In genomic region chr2:54308186-54308585, GRCh38 we compare ENCODE assay signal across 33 cellular contexts. TPM values are rescaled to one million over a fixed set of nuclear protein-coding genes. Genes with fewer than 3 reads are reported as not detected.
"Had no signal": no experiment of that assay in that cellular context is flagged by ENCODE, and none has a peak within 500 bp of the region (broad histone marks: within the 10 kb centered on the region; RNA-seq: fewer than 3 reads in every experiment).

No MANE protein-coding gene starts in this region.

- DNase-seq: activated CD4-positive, alpha-beta T cell treated with anti-CD3 and anti-CD28 coated beads for 36 hours; activated CD4-positive, CD25-positive, alpha-beta regulatory T cell; activated CD8-positive, alpha-beta memory T cell treated with anti-CD3 and anti-CD28 coated beads, Interleukin-2, amount 10 ng/mL, durations not matched to agents 7 days and 5 days; activated CD8-positive, alpha-beta T cell treated with anti-CD3 and anti-CD28 coated beads, Interleukin-2, amount 10 ng/mL, durations not matched to agents 7 days and 5 days; activated T-cell treated with anti-CD3 and anti-CD28 coated beads, Interleukin-2, amount 50 U/mL, for 48 hours; anterior cingulate cortex; cerebellar nuclear complex; dorsolateral prefrontal cortex; effector memory CD4-positive, alpha-beta T cell; head of caudate nucleus; left ventricle myocardium inferior; nephron progenitor cell; ovary; retina; stimulated activated CD4-positive, alpha-beta T cell treated with anti-CD3 and anti-CD28 coated beads, Interleukin-1b, Interleukin-23, amount 100 ng/mL, for 48 hours; stimulated activated naive B cell treated with anti-CD40 and anti-IgM and Interleukin-4, amounts not matched to agents 10 μg/mL and 1 μg/mL and 100 μg/mL, for 72 hours; stomach; T-helper 1 cell; thyroid gland had no signal

- H3K4me3 ChIP-seq: cardiac muscle cell, coronary artery, dorsolateral prefrontal cortex, left ventricle myocardium inferior, lung, ovary, skin epidermis, stomach, thyroid gland had no signal

- ATAC-seq: activated CD4-positive, alpha-beta T cell treated with anti-CD3 and anti-CD28 coated beads for 36 hours; activated CD8-positive, alpha-beta memory T cell treated with anti-CD3 and anti-CD28 coated beads, Interleukin-2, amount 10 ng/mL, durations not matched to agents 7 days and 5 days; activated CD8-positive, alpha-beta T cell treated with anti-CD3 and anti-CD28 coated beads, Interleukin-2, amount 10 ng/mL, durations not matched to agents 7 days and 5 days; activated naive CD4-positive, alpha-beta T cell treated with anti-CD3 and anti-CD28 coated beads, Interleukin-2, amount 50 U/mL, for 72 hours; sciatic nerve; stimulated activated naive B cell treated with anti-CD40 and anti-IgM and Interleukin-4, amounts not matched to agents 10 μg/mL and 1 μg/mL and 100 μg/mL, for 72 hours had no signal

- H3K36me3 ChIP-seq: cardiac muscle cell, left ventricle myocardium inferior, neutrophil, ovary, stomach, thyroid gland had no signal

- H3K27me3 ChIP-seq: cardiac muscle cell, dorsolateral prefrontal cortex, neutrophil, ovary, stomach, thyroid gland had no signal

RNA-seq across cellular contexts. Expression of gene TSPYL6, which starts 52.2 kb away (rescaled TPM):
- total RNA-seq: activated CD4-positive, alpha-beta T cell treated with anti-CD3 and anti-CD28 coated beads for 36 hours; activated CD8-positive, alpha-beta memory T cell treated with anti-CD3 and anti-CD28 coated beads, Interleukin-2, amount 10 ng/mL, durations not matched to agents 7 days and 5 days; activated CD8-positive, alpha-beta T cell treated with anti-CD3 and anti-CD28 coated beads, Interleukin-2, amount 10 ng/mL, durations not matched to agents 7 days and 5 days; activated naive CD4-positive, alpha-beta T cell treated with anti-CD3 and anti-CD28 coated beads, Interleukin-2, amount 50 U/mL, for 72 hours; activated T-helper 2 cell treated with anti-CD3 and anti-CD28 coated beads, Interferon-gamma antibody, Interleukin-2, Interleukin-4, amounts not matched to agents 10 μg/mL and 5 μg/mL and 100 μg/mL, durations not matched to agents 14 hours and 24 hours and 36 hours; cardiac muscle cell; fibroblast of lung; fibroblast of villous mesenchyme; mesenteric fat pad; mucosa of gallbladder; progenitor cell of endocrine pancreas; stomach; ureter had no signal
- polyA plus RNA-seq: cardiac muscle cell, fibroblast of lung, lung, stomach had no signal
